Comparison of ENCODE assay signal across 19 cellular contexts in the genomic region with DNA sequence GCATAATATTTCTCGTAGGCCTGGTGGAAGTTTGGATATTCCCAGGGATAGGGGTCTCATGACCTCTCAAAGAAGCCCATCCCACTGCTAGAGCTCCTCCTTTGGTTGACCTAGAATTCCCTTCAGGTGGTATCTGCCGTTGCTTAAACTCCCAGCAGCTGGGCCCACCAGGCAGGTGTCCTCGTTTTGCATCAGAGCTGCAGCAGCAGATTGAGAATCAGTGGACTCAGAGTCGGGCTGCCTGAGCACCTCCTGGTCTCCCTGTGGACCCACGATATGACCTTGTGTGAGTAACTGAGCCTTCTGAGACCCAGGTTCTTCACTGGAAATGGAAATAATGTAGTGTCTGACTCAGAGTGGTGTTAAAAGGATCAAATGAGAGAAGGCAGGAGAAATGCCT.
DNase-seq lines count a peak whose midpoint lies in the region; ATAC-seq and TF ChIP-seq lines count a peak whose summit lies in the region.
"Had no signal": no experiment of that assay in that cellular context is flagged by ENCODE, and none has a peak within 500 bp of the region (broad histone marks: within the 10 kb centered on the region; RNA-seq: fewer than 3 reads in every experiment).

No MANE protein-coding gene starts in this region.

- no peaks in the 10 kb centered on the region for H3K36me3 Mint-ChIP-seq in activated CD4-positive, alpha-beta memory T cell treated with anti-CD3 and anti-CD28 coated beads, Interleukin-2, amount 10 ng/mL, durations not matched to agents 7 days and 5 days (ENCODE audit: low read depth)
- no peaks in the 10 kb centered on the region for H3K36me3 Mint-ChIP-seq in activated CD4-positive, alpha-beta memory T cell treated with anti-CD3 and anti-CD28 coated beads for 36 hours
- H3K36me3 Mint-ChIP-seq: CD4-positive, CD25-positive, alpha-beta regulatory T cell had no signal

- no peak overlapping the region for H3K27ac Mint-ChIP-seq in activated CD4-positive, alpha-beta memory T cell treated with anti-CD3 and anti-CD28 coated beads, Interleukin-2, amount 10 ng/mL, durations not matched to agents 7 days and 5 days
- no peak overlapping the region for H3K27ac Mint-ChIP-seq in activated CD4-positive, alpha-beta memory T cell treated with anti-CD3 and anti-CD28 coated beads for 36 hours

- H3K4me3 ChIP-seq in OCI-LY7 (ENCODE audit: low read depth, low read length, poor library complexity, severe bottlenecking): no peak overlapping the region
- H3K4me3 ChIP-seq: K562 had no signal

- H2AFZ ChIP-seq in OCI-LY7 (ENCODE audit: low read length): no peak overlapping the region

- H3K36me3 ChIP-seq in OCI-LY7 (ENCODE audit: insufficient read depth, low read length): no peaks in the 10 kb centered on the region
- H3K36me3 ChIP-seq: BE2C had no signal

- CTCF ChIA-PET in activated CD4-positive, alpha-beta memory T cell treated with anti-CD3 and anti-CD28 coated beads, Interleukin-2, amount 10 ng/mL, durations not matched to agents 7 days and 5 days (lab: Charles Lee): no interaction called here
- CTCF ChIA-PET in activated CD4-positive, alpha-beta memory T cell treated with anti-CD3 and anti-CD28 coated beads for 36 hours (lab: Charles Lee): no interaction called here
- CTCF ChIA-PET in OCI-LY7 (lab: Charles Lee; ENCODE audit: unreplicated experiment): no interaction called here

- intact Hi-C loops in activated CD4-positive, alpha-beta memory T cell treated with anti-CD3 and anti-CD28 coated beads for 36 hours (cut with micrococcal nuclease): no loop called here
- intact Hi-C loops in OCI-LY7 (cut with micrococcal nuclease; ENCODE audit: unreplicated experiment): no loop called here

- no peaks in the 10 kb centered on the region for H3K79me2 ChIP-seq in OCI-LY7 (ENCODE audit: insufficient read depth, low read depth, low read length)

- no TSS peak for BruUV-seq in OCI-LY7 (replicated peaks; lab: Mats Ljungman, UMichigan)

- H3K4me2 ChIP-seq in OCI-LY7 (ENCODE audit: low read length): peak overlapping the region; percentile 29; the same call in 1 of the 2 replicates

- no peaks in the 10 kb centered on the region for H4K20me1 ChIP-seq in OCI-LY7 (ENCODE audit: insufficient read depth, low read length)

- H3K4me3 Mint-ChIP-seq in activated CD4-positive, alpha-beta memory T cell treated with anti-CD3 and anti-CD28 coated beads, Interleukin-2, amount 10 ng/mL, durations not matched to agents 7 days and 5 days: no peak overlapping the region
- H3K4me3 Mint-ChIP-seq in activated CD4-positive, alpha-beta memory T cell treated with anti-CD3 and anti-CD28 coated beads for 36 hours: no peak overlapping the region
- H3K4me3 Mint-ChIP-seq: CD4-positive, CD25-positive, alpha-beta regulatory T cell had no signal

- peaks cover 8% of the 10 kb centered on the region for H3K4me1 ChIP-seq in OCI-LY7 (ENCODE audit: insufficient read depth, low read length, poor library complexity, severe bottlenecking)
- H3K4me1 ChIP-seq: BE2C had no signal

- TF ChIP-seq CTCF in OCI-LY7 (conservative IDR thresholded peaks at IDR 0.05; ENCODE audit: low read length): no peak

- POLR2A ChIA-PET in activated CD4-positive, alpha-beta memory T cell treated with anti-CD3 and anti-CD28 coated beads, Interleukin-2, amount 10 ng/mL, durations not matched to agents 7 days and 5 days (lab: Charles Lee): no interaction called here
- POLR2A ChIA-PET in activated CD4-positive, alpha-beta memory T cell treated with anti-CD3 and anti-CD28 coated beads for 36 hours (lab: Charles Lee): no interaction called here
- POLR2A ChIA-PET in OCI-LY7 (lab: Charles Lee): interaction anchor here (0.6 kb wide), 1 partner anchor 168 kb away, joined by 3 read pairs; no protein-coding TSS in a partner anchor

- no peaks in the 10 kb centered on the region for H3K9me3 ChIP-seq in OCI-LY7 (ENCODE audit: low read length)
- H3K9me3 ChIP-seq: BE2C had no signal

- H3K27me3 Mint-ChIP-seq in activated CD4-positive, alpha-beta memory T cell treated with anti-CD3 and anti-CD28 coated beads, Interleukin-2, amount 10 ng/mL, durations not matched to agents 7 days and 5 days: no peaks in the 10 kb centered on the region
- no peaks in the 10 kb centered on the region for H3K27me3 Mint-ChIP-seq in activated CD4-positive, alpha-beta memory T cell treated with anti-CD3 and anti-CD28 coated beads for 36 hours
- H3K27me3 Mint-ChIP-seq: CD4-positive, CD25-positive, alpha-beta regulatory T cell had no signal

- H3K9me2 ChIP-seq in OCI-LY7 (ENCODE audit: insufficient read depth, low read length): no peaks in the 10 kb centered on the region

- H3K9me3 Mint-ChIP-seq in activated CD4-positive, alpha-beta memory T cell treated with anti-CD3 and anti-CD28 coated beads, Interleukin-2, amount 10 ng/mL, durations not matched to agents 7 days and 5 days: no peaks in the 10 kb centered on the region
- no peaks in the 10 kb centered on the region for H3K9me3 Mint-ChIP-seq in activated CD4-positive, alpha-beta memory T cell treated with anti-CD3 and anti-CD28 coated beads for 36 hours
- H3K9me3 Mint-ChIP-seq: CD4-positive, CD25-positive, alpha-beta regulatory T cell had no signal

- H3K27ac ChIP-seq in OCI-LY7 (ENCODE audit: low read depth, low read length, poor library complexity, severe bottlenecking): no peak overlapping the region

- ATAC-seq in left lobe of liver: no peak
- ATAC-seq: K562, PC-3 had no signal

- no peaks in the 10 kb centered on the region for H3K4me1 Mint-ChIP-seq in activated CD4-positive, alpha-beta memory T cell treated with anti-CD3 and anti-CD28 coated beads, Interleukin-2, amount 10 ng/mL, durations not matched to agents 7 days and 5 days
- H3K4me1 Mint-ChIP-seq in activated CD4-positive, alpha-beta memory T cell treated with anti-CD3 and anti-CD28 coated beads for 36 hours (ENCODE audit: low read depth): no peaks in the 10 kb centered on the region

- DNase-seq in activated CD4-positive, alpha-beta memory T cell treated with anti-CD3 and anti-CD28 coated beads, Interleukin-2, amount 10 ng/mL, durations not matched to agents 7 days and 5 days: peak; percentile 2
- DNase-seq in activated CD4-positive, alpha-beta memory T cell treated with anti-CD3 and anti-CD28 coated beads for 36 hours: no peak
- no peak for DNase-seq in OCI-LY7 (ENCODE audit: low spot score)
- DNase-seq in left lobe of liver (ENCODE audit: low spot score): peak; percentile 15
- DNase-seq in NK-92 treated with Interleukin-12 subunit alpha and Interleukin-12 subunit beta, amount 100 ng/mL, for 24 hours (lab: John Stamatoyannopoulos, UW): no peak
- DNase-seq in SKM-1 (lab: John Stamatoyannopoulos, UW; ENCODE audit: unreplicated experiment): no peak
- DNase-seq in stimulated activated CD4-positive, alpha-beta T cell treated with anti-CD3 and anti-CD28 coated beads, Interleukin-4, amount 100 ng/mL, for 24 hours: no peak
- DNase-seq: BE2C; CD4-positive, CD25-positive, alpha-beta regulatory T cell; GF-D8; GOT3; MV-4-11; NCI-H1694 treated with DMSO at 0.1 percent for 48 hours; NCI-H510A; NCI-H82; PC-3; RPMI8226; SIG-M5 had no signal

Comparison
In these comparisons a context has a peak if more than half of its experiments do, and no peak if none do; other contexts are left out.
1. DNase-seq: peak in activated CD4-positive, alpha-beta memory T cell treated with anti-CD3 and anti-CD28 coated beads, Interleukin-2, amount 10 ng/mL, durations not matched to agents 7 days and 5 days (single experiment) and left lobe of liver (single experiment); none in activated CD4-positive, alpha-beta memory T cell treated with anti-CD3 and anti-CD28 coated beads for 36 hours (single experiment), OCI-LY7 (single experiment), NK-92 treated with Interleukin-12 subunit alpha and Interleukin-12 subunit beta, amount 100 ng/mL, for 24 hours (single experiment), SKM-1 (single experiment) and stimulated activated CD4-positive, alpha-beta T cell treated with anti-CD3 and anti-CD28 coated beads, Interleukin-4, amount 100 ng/mL, for 24 hours (single experiment).